Comparison of ENCODE assay signal across 26 cellular contexts in genomic region chr6:99619409-99619762, GRCh38. TPM values are rescaled to one million over a fixed set of nuclear protein-coding genes. Genes with fewer than 3 reads are reported as not detected.
DNase-seq lines count a peak whose midpoint lies in the region; ATAC-seq, FAIRE-seq and TF ChIP-seq lines count a peak whose summit lies in the region.
"Had no signal": no experiment of that assay in that cellular context is flagged by ENCODE, and none has a peak within 500 bp of the region (broad histone marks: within the 10 kb centered on the region; RNA-seq: fewer than 3 reads in every experiment).

No MANE protein-coding gene starts in this region.

- H3K4me1 Mint-ChIP-seq in activated naive CD4-positive, alpha-beta T cell treated with anti-CD3 and anti-CD28 coated beads, Interleukin-2, amount 10 ng/mL, durations not matched to agents 7 days and 5 days = peaks cover 7% of the 10 kb centered on the region

- H3K27ac Mint-ChIP-seq in activated naive CD4-positive, alpha-beta T cell treated with anti-CD3 and anti-CD28 coated beads, Interleukin-2, amount 10 ng/mL, durations not matched to agents 7 days and 5 days = no peak overlapping the region
- H3K27ac Mint-ChIP-seq: CD4-positive, CD25-positive, alpha-beta regulatory T cell had no signal

- no peaks in the 10 kb centered on the region for H3K9me1 ChIP-seq in endothelial cell of umbilical vein (replicated peaks; ENCODE audit: control insufficient read depth, extremely low read depth, insufficient read depth, low read length)

- peak overlapping the region; percentile 61 for H3K4me3 ChIP-seq in HUES6 (ENCODE audit: low read depth, low read length)
- H3K4me3 ChIP-seq in endothelial cell of umbilical vein (replicated peaks in 1 of 3; ENCODE audit: insufficient read depth in 1 of 3, low read depth in 1 of 3, low read length in 3 of 3) = no peak overlapping the region
- H3K4me3 ChIP-seq in iPS-20b (ENCODE audit: low read length) = peak overlapping the region; percentile 60
- H3K4me3 ChIP-seq: GM23248, MG63, Peyer's patch had no signal

- peaks cover 3% of the 10 kb centered on the region for H3K36me3 Mint-ChIP-seq in activated naive CD4-positive, alpha-beta T cell treated with anti-CD3 and anti-CD28 coated beads, Interleukin-2, amount 10 ng/mL, durations not matched to agents 7 days and 5 days
- H3K36me3 Mint-ChIP-seq: CD4-positive, CD25-positive, alpha-beta regulatory T cell had no signal

- intact Hi-C loops in endothelial cell of umbilical vein (cut with micrococcal nuclease) = no loop called here

- no peak overlapping the region for H3K27ac ChIP-seq in HUES6 (ENCODE audit: low read depth, low read length)
- H3K27ac ChIP-seq in endothelial cell of umbilical vein (ENCODE audit: insufficient read depth, low read depth, low read length) = no peak overlapping the region
- H3K27ac ChIP-seq in iPS-20b (ENCODE audit: low read length) = no peak overlapping the region
- H3K27ac ChIP-seq: GM23248, HL-60, Peyer's patch had no signal

- no peak overlapping the region for H3K4me3 Mint-ChIP-seq in activated naive CD4-positive, alpha-beta T cell treated with anti-CD3 and anti-CD28 coated beads, Interleukin-2, amount 10 ng/mL, durations not matched to agents 7 days and 5 days
- H3K4me3 Mint-ChIP-seq: CD4-positive, CD25-positive, alpha-beta regulatory T cell had no signal

- no peak for TF ChIP-seq POLR2A in endothelial cell of umbilical vein (IDR thresholded peaks at IDR 0.05; ENCODE audit: low read depth, low read length)

- no peaks in the 10 kb centered on the region for H3K9me3 ChIP-seq in ES-I3 (ENCODE audit: control insufficient read depth, insufficient read depth, low read length)
- H3K9me3 ChIP-seq in HUES6 (ENCODE audit: control insufficient read depth, insufficient read depth, low read depth, low read length) = peaks cover 8% of the 10 kb centered on the region; the same call in 1 of the 2 replicates
- no peaks in the 10 kb centered on the region for H3K9me3 ChIP-seq in endothelial cell of umbilical vein (replicated peaks; ENCODE audit: control insufficient read depth, insufficient read depth, low read length)
- peaks cover 5% of the 10 kb centered on the region for H3K9me3 ChIP-seq in iPS-20b (ENCODE audit: insufficient read depth, low read depth, low read length)
- H3K9me3 ChIP-seq: BE2C, MG63, Peyer's patch had no signal

- FAIRE-seq in endothelial cell of umbilical vein (lab: Jason Lieb, UNC) = peak; percentile 35
- FAIRE-seq: A204.1 had no signal

- dilution Hi-C loops in endothelial cell of umbilical vein (cut with MboI; ENCODE audit: extremely low pct_ligation_motif_present, low sequenced_read_pairs) = no loop called here

- no peaks in the 10 kb centered on the region for H3K4me1 ChIP-seq in ES-I3 (ENCODE audit: insufficient read depth, low read length)
- peaks cover 5% of the 10 kb centered on the region; the same call in 1 of the 2 replicates for H3K4me1 ChIP-seq in HUES6 (ENCODE audit: control insufficient read depth, insufficient read depth, low read length)
- H3K4me1 ChIP-seq in endothelial cell of umbilical vein (ENCODE audit: control insufficient read depth, extremely low read depth, insufficient read depth, low read length) = no peaks in the 10 kb centered on the region
- no peaks in the 10 kb centered on the region; the same call in 1 of the 2 replicates for H3K4me1 ChIP-seq in iPS-20b (ENCODE audit: insufficient read depth, low read length)
- H3K4me1 ChIP-seq: BE2C had no signal

- BruUV-seq in endothelial cell of umbilical vein (replicated peaks; lab: Mats Ljungman, UMichigan) = no TSS peak

- CTCF ChIA-PET in endothelial cell of umbilical vein (lab: Charles Lee) = no interaction called here
- CTCF ChIA-PET in activated naive CD4-positive, alpha-beta T cell treated with anti-CD3 and anti-CD28 coated beads, Interleukin-2, amount 10 ng/mL, durations not matched to agents 7 days and 5 days (lab: Charles Lee) = interaction anchor here (0.9 to 1.5 kb wide), 2 partner anchors 10 to 30 kb away, joined by 3 to 4 read pairs; no protein-coding TSS in a partner anchor

- no peak for TF ChIP-seq CTCF in endothelial cell of umbilical vein (IDR thresholded peaks at IDR 0.05; ENCODE audit: extremely low read depth in 1 of 2, insufficient read depth in 1 of 2, low read depth in 1 of 2, low read length in 2 of 2)

- H2AFZ ChIP-seq in endothelial cell of umbilical vein (ENCODE audit: low read depth, low read length) = no peak overlapping the region
- H2AFZ ChIP-seq: GM23248 had no signal

- no peaks in the 10 kb centered on the region for H4K20me1 ChIP-seq in endothelial cell of umbilical vein (replicated peaks; ENCODE audit: control insufficient read depth, extremely low read depth, insufficient read depth, low read length)

- peaks cover 80% of the 10 kb centered on the region for H3K27me3 Mint-ChIP-seq in activated naive CD4-positive, alpha-beta T cell treated with anti-CD3 and anti-CD28 coated beads, Interleukin-2, amount 10 ng/mL, durations not matched to agents 7 days and 5 days

- no peak for ATAC-seq in SK-N-SH treated with all-trans-retinoic acid at 6 μM for 48 hours

- H3K9me3 Mint-ChIP-seq in activated naive CD4-positive, alpha-beta T cell treated with anti-CD3 and anti-CD28 coated beads, Interleukin-2, amount 10 ng/mL, durations not matched to agents 7 days and 5 days = no peaks in the 10 kb centered on the region

- no peaks in the 10 kb centered on the region for H3K36me3 ChIP-seq in ES-I3 (ENCODE audit: insufficient read depth, low read length)
- no peaks in the 10 kb centered on the region for H3K36me3 ChIP-seq in HUES6 (ENCODE audit: control insufficient read depth, insufficient read depth, low read length)
- H3K36me3 ChIP-seq in endothelial cell of umbilical vein (ENCODE audit: control insufficient read depth in 2 of 2, extremely low read depth in 1 of 2, insufficient read depth in 2 of 2, low read length in 2 of 2) = no peaks in the 10 kb centered on the region
- no peaks in the 10 kb centered on the region for H3K36me3 ChIP-seq in iPS-20b (ENCODE audit: insufficient read depth, low read depth, low read length)
- H3K36me3 ChIP-seq: BE2C, MG63, Peyer's patch had no signal

- no peak for DNase-seq in endothelial cell of umbilical vein (ENCODE audit: low read depth, low spot score)
- DNase-seq in cerebellar cortex (ENCODE audit: low spot score) = no peak
- no peak for DNase-seq in activated naive CD4-positive, alpha-beta T cell treated with anti-CD3 and anti-CD28 coated beads, Interleukin-2, amount 10 ng/mL, durations not matched to agents 7 days and 5 days
- no peak for DNase-seq in 8988T
- DNase-seq: BE2C; CD4-positive, CD25-positive, alpha-beta regulatory T cell; COR-L47; DMS 273 treated with DMSO at 0.1 percent for 48 hours; GDM1; GM23248; Kasumi-1; MG63; NCI-H1048; NCI-H1436; NCI-H2029; NCI-H2171 treated with DMSO at 0.1 percent for 48 hours; NCI-H446; NCI-H526 treated with DMSO at 0.1 percent for 48 hours; Peyer's patch had no signal

- POLR2A ChIA-PET in endothelial cell of umbilical vein (lab: Charles Lee) = no interaction called here

- H3K27me3 ChIP-seq in HUES6 (ENCODE audit: control insufficient read depth, insufficient read depth, low read length) (peaks cover 100% of the 10 kb centered on the region), endothelial cell of umbilical vein (ENCODE audit: control insufficient read depth in 2 of 2, insufficient read depth in 2 of 2, low read length in 2 of 2) (peaks cover 47 to 83% of the 10 kb centered on the region in 2 experiments), iPS-20b (ENCODE audit: insufficient read depth, low read length) (peaks cover 100% of the 10 kb centered on the region)

- no peaks in the 10 kb centered on the region for H3K79me2 ChIP-seq in endothelial cell of umbilical vein (ENCODE audit: control insufficient read depth, insufficient read depth, low read length)

- H3K4me2 ChIP-seq in endothelial cell of umbilical vein (ENCODE audit: insufficient read depth, low read length) = no peak overlapping the region

- H3K9ac ChIP-seq in ES-I3 (ENCODE audit: low read depth, low read length) (peak overlapping the region; percentile 43), HUES6 (ENCODE audit: low read length) (no peak overlapping the region), endothelial cell of umbilical vein (replicated peaks; ENCODE audit: extremely low read depth, insufficient read depth, low read length) (no peak overlapping the region), iPS-20b (ENCODE audit: low read depth, low read length) (no peak overlapping the region)
- H3K9ac ChIP-seq: GM23248 had no signal

TF ChIP-seq in endothelial cell of umbilical vein, 7 proteins besides CTCF, POLR2A, EP300 and RAD21:
- TF ChIP-seq MYC (IDR thresholded peaks at IDR 0.05; ENCODE audit: low read depth, low read length) = no peak
- TF ChIP-seq JUN (IDR thresholded peaks at IDR 0.05; ENCODE audit: borderline replicate concordance, insufficient read depth, insufficient read length, low read depth) = no peak

RNA-seq across cellular contexts. Expression of gene PRDM13, which starts 12.8 kb away (rescaled TPM):
- not detected in 2 replicates for total RNA-seq in endothelial cell of umbilical vein
- polyA plus RNA-seq in endothelial cell of umbilical vein = not detected in 2 replicates
- polyA plus RNA-seq in endothelial cell of umbilical vein (2011; cell fraction: cytosol; rRNA removed) = not detected in 2 replicates
- polyA plus RNA-seq in endothelial cell of umbilical vein (2011; cell fraction: nucleus; rRNA removed) = not detected in 2 replicates
- not detected in 2 replicates for polyA plus RNA-seq in endothelial cell of umbilical vein (2012)
- polyA minus RNA-seq in endothelial cell of umbilical vein = not detected in 2 replicates
- not detected for polyA minus RNA-seq in endothelial cell of umbilical vein (2011; cell fraction: cytosol; rRNA and poly(A)+ RNA removed)
- polyA minus RNA-seq in endothelial cell of umbilical vein (2011; cell fraction: nucleus; rRNA and poly(A)+ RNA removed) = not detected in 2 replicates
- total RNA-seq: CD4-positive, CD25-positive, alpha-beta regulatory T cell; GM23248; HT1080; Peyer's patch had no signal
- polyA plus RNA-seq: CD4-positive, CD25-positive, alpha-beta regulatory T cell; GM23248 had no signal

RNA-seq across cellular contexts. Expression of gene CCNC, which starts 50.9 kb away (rescaled TPM):
- 53.1 and 53.5 TPM in 2 replicates for total RNA-seq in endothelial cell of umbilical vein
- polyA plus RNA-seq in endothelial cell of umbilical vein = 13.0 and 18.2 TPM in 2 replicates
- polyA plus RNA-seq in endothelial cell of umbilical vein (2011; cell fraction: cytosol; rRNA removed) = 25.9 and 29.7 TPM in 2 replicates
- 42.7 and 58.9 TPM in 2 replicates for polyA plus RNA-seq in endothelial cell of umbilical vein (2011; cell fraction: nucleus; rRNA removed)
- polyA plus RNA-seq in endothelial cell of umbilical vein (2012) = 27.1 and 46.4 TPM in 2 replicates
- 52.7 and 60.8 TPM in 2 replicates for polyA minus RNA-seq in endothelial cell of umbilical vein
- 48.6 TPM for polyA minus RNA-seq in endothelial cell of umbilical vein (2011; cell fraction: cytosol; rRNA and poly(A)+ RNA removed)
- 28.7 and 43.1 TPM in 2 replicates for polyA minus RNA-seq in endothelial cell of umbilical vein (2011; cell fraction: nucleus; rRNA and poly(A)+ RNA removed)

Comparison
In these comparisons a context has a peak if more than half of its experiments do, and no peak if none do; other contexts are left out.
1. H3K4me3 ChIP-seq: peak in HUES6 (single experiment) and iPS-20b (single experiment); none in endothelial cell of umbilical vein (0 of 3).